Comparison of ENCODE assay signal across 8 cellular contexts in the genomic region with DNA sequence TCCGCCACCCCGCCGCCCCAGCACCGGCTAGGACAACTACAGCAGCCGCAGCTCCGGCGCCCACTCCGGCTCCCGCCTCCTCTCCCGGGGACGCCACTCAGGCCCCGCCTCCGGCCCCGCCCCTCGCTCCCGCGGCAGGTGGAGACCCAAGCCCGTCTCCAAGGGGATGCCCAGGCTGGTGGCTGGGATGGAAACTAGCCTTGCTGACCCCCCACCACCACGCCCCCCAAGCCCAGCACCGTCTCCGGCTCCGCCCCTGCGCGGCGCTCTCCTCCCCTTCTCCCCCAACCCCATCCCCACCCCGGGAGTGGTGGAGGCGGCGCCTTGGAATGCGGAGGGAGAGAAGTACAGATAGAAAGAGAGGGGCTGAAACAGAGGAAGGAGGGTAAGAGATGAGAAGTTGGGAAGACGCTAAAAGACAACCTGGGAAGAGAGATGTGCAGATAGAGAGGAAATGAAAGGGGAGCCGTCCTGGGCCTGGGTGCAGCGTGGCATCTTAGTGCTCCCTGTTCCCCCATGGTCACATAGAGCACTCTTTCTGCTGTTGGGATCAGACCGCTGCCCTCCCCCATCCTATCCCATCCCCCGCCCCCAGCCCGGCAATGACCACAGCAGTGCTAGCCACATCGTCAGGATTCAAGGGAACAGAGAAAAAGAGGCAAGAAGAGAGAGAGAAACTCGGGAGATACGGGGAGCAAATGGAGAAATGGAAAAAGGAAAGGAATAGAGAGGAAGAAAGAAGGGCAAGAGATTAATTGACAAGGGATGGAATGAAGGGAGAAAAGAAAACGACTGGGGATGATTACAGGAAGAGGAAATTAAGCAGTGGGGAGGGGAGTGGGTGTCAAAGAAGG. TPM values are rescaled to one million over a fixed set of nuclear protein-coding genes. Genes with fewer than 3 reads are reported as not detected.
DNase-seq lines count a peak whose midpoint lies in the region; ATAC-seq, FAIRE-seq and TF ChIP-seq lines count a peak whose summit lies in the region.

A gene with protein sequence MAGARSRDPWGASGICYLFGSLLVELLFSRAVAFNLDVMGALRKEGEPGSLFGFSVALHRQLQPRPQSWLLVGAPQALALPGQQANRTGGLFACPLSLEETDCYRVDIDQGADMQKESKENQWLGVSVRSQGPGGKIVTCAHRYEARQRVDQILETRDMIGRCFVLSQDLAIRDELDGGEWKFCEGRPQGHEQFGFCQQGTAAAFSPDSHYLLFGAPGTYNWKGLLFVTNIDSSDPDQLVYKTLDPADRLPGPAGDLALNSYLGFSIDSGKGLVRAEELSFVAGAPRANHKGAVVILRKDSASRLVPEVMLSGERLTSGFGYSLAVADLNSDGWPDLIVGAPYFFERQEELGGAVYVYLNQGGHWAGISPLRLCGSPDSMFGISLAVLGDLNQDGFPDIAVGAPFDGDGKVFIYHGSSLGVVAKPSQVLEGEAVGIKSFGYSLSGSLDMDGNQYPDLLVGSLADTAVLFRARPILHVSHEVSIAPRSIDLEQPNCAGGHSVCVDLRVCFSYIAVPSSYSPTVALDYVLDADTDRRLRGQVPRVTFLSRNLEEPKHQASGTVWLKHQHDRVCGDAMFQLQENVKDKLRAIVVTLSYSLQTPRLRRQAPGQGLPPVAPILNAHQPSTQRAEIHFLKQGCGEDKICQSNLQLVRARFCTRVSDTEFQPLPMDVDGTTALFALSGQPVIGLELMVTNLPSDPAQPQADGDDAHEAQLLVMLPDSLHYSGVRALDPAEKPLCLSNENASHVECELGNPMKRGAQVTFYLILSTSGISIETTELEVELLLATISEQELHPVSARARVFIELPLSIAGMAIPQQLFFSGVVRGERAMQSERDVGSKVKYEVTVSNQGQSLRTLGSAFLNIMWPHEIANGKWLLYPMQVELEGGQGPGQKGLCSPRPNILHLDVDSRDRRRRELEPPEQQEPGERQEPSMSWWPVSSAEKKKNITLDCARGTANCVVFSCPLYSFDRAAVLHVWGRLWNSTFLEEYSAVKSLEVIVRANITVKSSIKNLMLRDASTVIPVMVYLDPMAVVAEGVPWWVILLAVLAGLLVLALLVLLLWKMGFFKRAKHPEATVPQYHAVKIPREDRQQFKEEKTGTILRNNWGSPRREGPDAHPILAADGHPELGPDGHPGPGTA (minus strand): TSS at position 64 of the 854 bp plus-strand sequence. CDS start 222 bp downstream, outside the sequence.

- H3K36me3 Mint-ChIP-seq in WTC11 = no peaks in the 10 kb centered on the region

- CTCF ChIA-PET in WTC11 (lab: Charles Lee) (interaction anchor here (0.5 to 3.9 kb wide), 13 partner anchors 12 to 289 kb away, joined by 3 to 141 read pairs (median 8); a partner anchor contains a TSS), mammary epithelial cell (lab: Charles Lee; ENCODE audit: low non-redundant PET) (no interaction called here)

- in situ Hi-C loops in mammary epithelial cell (cut with MboI; ENCODE audit: low sequenced_read_pairs in 2 of 2) = no loop called here

- no peak for FAIRE-seq in keratinocyte (lab: Jason Lieb, UNC)

- H3K27me3 ChIP-seq in MG63 (no peaks in the 10 kb centered on the region), mammary epithelial cell (ENCODE audit: insufficient read depth, low read length) (peaks cover 10% of the 10 kb centered on the region), keratinocyte (ENCODE audit: control insufficient read depth, extremely low read depth, insufficient read depth, low read length) (peaks cover 49% of the 10 kb centered on the region)

- 7% methylated on average over 11 of the region's 39 CpGs for WGBS in mammary epithelial cell (ENCODE audit: low coverage, missing lambda C conversion rate)

- H3K4me3 Mint-ChIP-seq in WTC11 = peak within 1 kb of the TSS; percentile 88

- H2AFZ ChIP-seq in mammary epithelial cell (ENCODE audit: low read depth, low read length) (peak within 1 kb of the TSS; percentile 36), keratinocyte (ENCODE audit: control insufficient read depth, low read length) (no peak within 1 kb of the TSS)

- H3K4me1 ChIP-seq in mammary epithelial cell (ENCODE audit: insufficient read depth, low read length) = no peaks in the 10 kb centered on the region
- H3K4me1 ChIP-seq in keratinocyte (ENCODE audit: control insufficient read depth, extremely low read depth, insufficient read depth, low read length) = no peaks in the 10 kb centered on the region

- H4K20me1 ChIP-seq in mammary epithelial cell (ENCODE audit: insufficient read depth, low read length) (no peaks in the 10 kb centered on the region), keratinocyte (ENCODE audit: control insufficient read depth, extremely low read depth, insufficient read depth, low read length) (no peaks in the 10 kb centered on the region)

- H3K4me3 ChIP-seq in MG63 (peak within 1 kb of the TSS; percentile 50), mammary epithelial cell (replicated peaks in 1 of 3; ENCODE audit: insufficient read depth in 1 of 3, low read depth in 2 of 3, low read length in 3 of 3) (peak within 1 kb of the TSS in 2 of 3 experiments; percentile 34 to 43), keratinocyte (ENCODE audit: control insufficient read depth in 2 of 3, extremely low read depth in 1 of 3, insufficient read depth in 2 of 3, low read depth in 1 of 3, low read length in 3 of 3) (peak within 1 kb of the TSS in 2 of 3 experiments; percentile 24 to 31)

- POLR2A ChIA-PET in WTC11 (lab: Charles Lee) = interaction anchor here (0.5 to 1.4 kb wide), 5 partner anchors 8 to 122 kb away, joined by 3 to 13 read pairs (median 5); a partner anchor contains a TSS

- H3K79me2 ChIP-seq in mammary epithelial cell (ENCODE audit: insufficient read depth, low read length) = no peaks in the 10 kb centered on the region
- H3K79me2 ChIP-seq in keratinocyte (ENCODE audit: control insufficient read depth, insufficient read depth, low read length) = no peaks in the 10 kb centered on the region

- H3K9ac ChIP-seq in mammary epithelial cell (ENCODE audit: insufficient read depth, low read length) = no peak within 1 kb of the TSS
- no peak within 1 kb of the TSS for H3K9ac ChIP-seq in keratinocyte (ENCODE audit: control insufficient read depth, extremely low read depth, insufficient read depth, low read length)

- no TSS peak for BruUV-seq in mammary epithelial cell (replicated peaks; lab: Mats Ljungman, UMichigan)

- ATAC-seq in GM19023 (IDR thresholded peaks at IDR 0.05; ENCODE audit: unreplicated experiment) (peak; percentile 75), WTC11 (peak; percentile 85)

- no peaks in the 10 kb centered on the region for H3K9me3 ChIP-seq in MG63
- H3K9me3 ChIP-seq in mammary epithelial cell (replicated peaks; ENCODE audit: insufficient read depth, low read length) = no peaks in the 10 kb centered on the region
- H3K9me3 ChIP-seq in keratinocyte (ENCODE audit: control insufficient read depth, low read depth, low read length) = no peaks in the 10 kb centered on the region

- no peaks in the 10 kb centered on the region for H3K36me3 ChIP-seq in MG63
- H3K36me3 ChIP-seq in mammary epithelial cell (ENCODE audit: insufficient read depth, low read length) = no peaks in the 10 kb centered on the region
- H3K36me3 ChIP-seq in keratinocyte (ENCODE audit: control insufficient read depth in 2 of 2, extremely low read depth in 1 of 2, insufficient read depth in 2 of 2, low read length in 2 of 2) = no peaks in the 10 kb centered on the region

- H3K4me2 ChIP-seq in mammary epithelial cell (ENCODE audit: insufficient read depth, low read depth, low read length) = peak within 1 kb of the TSS; percentile 87
- H3K4me2 ChIP-seq in keratinocyte (ENCODE audit: control insufficient read depth, extremely low read depth, insufficient read depth, low read depth, low read length) = peak within 1 kb of the TSS; percentile 45

- no peaks in the 10 kb centered on the region for H3K9me1 ChIP-seq in keratinocyte (ENCODE audit: control insufficient read depth, extremely low read depth, insufficient read depth, low read length)

- DNase-seq in MG63 (peak; percentile 68), WTC11 (ENCODE audit: low spot score) (peak; percentile 97), mammary epithelial cell (no peak), keratinocyte (ENCODE audit: low read depth, low spot score) (no peak), NCI-H2029 (lab: John Stamatoyannopoulos, UW) (no peak)
- peak; percentile 42 to 61 for DNase-seq in stimulated activated CD4-positive, alpha-beta T cell treated with anti-CD3 and anti-CD28 coated beads, Interleukin-15, amount 100 ng/mL, for 1 hour (ENCODE audit: low read depth in 1 of 2, low spot score in 1 of 2)
- DNase-seq in NK-92 treated with Interleukin-12 subunit alpha and Interleukin-12 subunit beta, amount 100 ng/mL, for 24 hours (lab: John Stamatoyannopoulos, UW) = no peak

- no peak within 1 kb of the TSS for H3K27ac ChIP-seq in mammary epithelial cell (ENCODE audit: insufficient read depth, low read depth, low read length)
- no peak within 1 kb of the TSS for H3K27ac ChIP-seq in keratinocyte (ENCODE audit: control insufficient read depth, insufficient read depth, low read length)

- dilution Hi-C loops in mammary epithelial cell (cut with HindIII; ENCODE audit: low sequenced_read_pairs) = no loop called here
- dilution Hi-C loops in keratinocyte (cut with MboI; ENCODE audit: extremely low pct_ligation_motif_present, low sequenced_read_pairs) = no loop called here

- no peaks in the 10 kb centered on the region for H3K9me3 Mint-ChIP-seq in WTC11

- intact Hi-C loops in mammary epithelial cell (cut with micrococcal nuclease) = loop anchor here (5.0 kb wide), 1 partner anchor 291 kb away; no protein-coding TSS in a partner anchor

- peak within 1 kb of the TSS; percentile 91 for H3K27ac Mint-ChIP-seq in WTC11

- H3K4me1 Mint-ChIP-seq in WTC11 = peaks cover 36% of the 10 kb centered on the region

- H3K27me3 Mint-ChIP-seq in WTC11 (ENCODE audit: low read depth) = peaks cover 44% of the 10 kb centered on the region

- no peak for TF ChIP-seq CTCF in WTC11 (IDR thresholded peaks at IDR 0.05)
- no peak for TF ChIP-seq CTCF in mammary epithelial cell (conservative IDR thresholded peaks at IDR 0.05 in 1 of 2, IDR thresholded peaks at IDR 0.05 in 1 of 2; ENCODE audit: extremely low read depth in 1 of 2, insufficient read depth in 1 of 2, low read depth in 1 of 2, low read length in 2 of 2)
- no peak for TF ChIP-seq CTCF in keratinocyte (optimal IDR thresholded peaks at IDR 0.05 in 1 of 3, IDR thresholded peaks at IDR 0.05 in 1 of 3, conservative IDR thresholded peaks at IDR 0.05 in 1 of 3; ENCODE audit: extremely low read depth in 1 of 3, insufficient read depth in 2 of 3, low read length in 3 of 3)

RNA-seq across cellular contexts. Expression of the gene that starts here (rescaled TPM):
- total RNA-seq in MG63 (2014; rRNA removed; shearing (Covaris generic); ENCODE audit: low replicate concordance) = 18.8 and 27.4 TPM in 2 replicates
- total RNA-seq in WTC11 (2021) = 77.8 to 96.2 TPM (median 80.4 TPM) in 3 replicates
- total RNA-seq in mammary epithelial cell = 1 to 10 TPM in 1 of 2 donors, under 1 TPM in 1; 0.33 to 2.1 TPM
- 0.28 TPM for polyA plus RNA-seq in mammary epithelial cell
- not detected for polyA minus RNA-seq in mammary epithelial cell
- 0.04 to 0.19 TPM (median 0.07 TPM) in 3 replicates for polyA plus RNA-seq in keratinocyte
- 0.44 TPM for polyA plus RNA-seq in keratinocyte (2011; ENCODE audit: low read depth)
- 0.27 TPM in 1 of 2 replicates, not detected in the other for polyA plus RNA-seq in keratinocyte (2011; cell fraction: cytosol; rRNA removed)
- polyA plus RNA-seq in keratinocyte (2011; cell fraction: nucleus; rRNA removed) = 0.45 and 0.51 TPM in 2 replicates
- polyA plus RNA-seq in keratinocyte (2012; ENCODE audit: low replicate concordance) = 0.24 and 0.95 TPM in 2 replicates
- 0.20 TPM in 1 of 3 replicates, not detected in the others for polyA minus RNA-seq in keratinocyte
- not detected for polyA minus RNA-seq in keratinocyte (2011; cell fraction: cytosol; rRNA and poly(A)+ RNA removed)
- polyA minus RNA-seq in keratinocyte (2011; cell fraction: nucleus; rRNA and poly(A)+ RNA removed) = not detected in 2 replicates

Comparison
In these comparisons a context has a peak if more than half of its experiments do, and no peak if none do; other contexts are left out.
1. DNase-seq: peak in MG63 (single experiment), WTC11 (single experiment) and stimulated activated CD4-positive, alpha-beta T cell treated with anti-CD3 and anti-CD28 coated beads, Interleukin-15, amount 100 ng/mL, for 1 hour (2 of 2); none in mammary epithelial cell (single experiment), keratinocyte (single experiment), NK-92 treated with Interleukin-12 subunit alpha and Interleukin-12 subunit beta, amount 100 ng/mL, for 24 hours (single experiment) and NCI-H2029 (single experiment).
2. Peak in every context shown above with its lines, with median percentiles within 50 percentile points of each other: H3K4me3 ChIP-seq.